ENCODE assay signal across 20 cellular contexts in the genomic region with DNA sequence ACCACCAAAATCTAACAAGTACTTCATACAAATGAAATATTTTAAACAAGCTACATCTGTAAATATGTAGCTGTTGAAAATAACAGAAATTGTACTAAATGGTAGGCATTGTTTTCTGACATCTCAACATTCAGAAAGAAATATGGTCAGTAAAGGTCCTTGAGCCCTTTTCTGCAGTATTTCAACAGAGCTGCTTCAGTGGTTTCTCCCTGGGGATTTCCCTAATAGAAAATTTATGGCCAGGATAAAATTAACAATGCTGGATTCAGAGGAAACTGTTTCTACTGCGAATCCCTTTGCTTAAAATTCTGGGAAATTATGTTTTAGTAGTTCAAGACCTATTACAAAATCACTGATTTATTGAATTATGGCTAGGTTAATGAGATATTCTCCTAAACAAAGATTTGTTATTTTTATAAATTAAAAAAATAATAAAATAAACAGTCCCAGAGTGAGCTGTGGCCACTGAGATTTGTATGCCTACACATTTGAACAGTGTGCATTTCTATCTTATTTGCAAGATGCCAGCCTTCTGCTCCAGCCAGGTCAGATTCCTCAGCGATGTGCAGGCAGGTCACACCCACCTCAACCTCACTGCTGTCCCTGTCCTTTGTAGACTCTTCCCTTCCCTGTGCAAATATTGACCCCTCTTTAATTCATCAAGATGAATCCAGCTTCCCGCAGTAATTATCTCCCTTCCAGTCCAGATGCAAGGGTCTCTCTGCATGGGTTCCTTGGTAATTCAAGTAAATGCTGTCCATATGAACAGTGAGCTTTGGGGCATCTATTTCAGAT.
A peak's percentile ranks its signal among the peaks of the same experiment; 100 is the strongest.
DNase-seq lines count a peak whose midpoint lies in the region; ATAC-seq and TF ChIP-seq lines count a peak whose summit lies in the region.
"Had no signal": no experiment of that assay in that cellular context is flagged by ENCODE, and none has a peak within 500 bp of the region (broad histone marks: within the 10 kb centered on the region; RNA-seq: fewer than 3 reads in every experiment).

No MANE protein-coding gene starts in this region.

- DNase-seq in A673 (ENCODE audit: low spot score): peak; percentile 15
- DNase-seq in NCI-H1417 treated with DMSO at 0.1 percent for 48 hours (lab: John Stamatoyannopoulos, UW): peak; percentile 21
- peak; percentile 6 for DNase-seq in SK-N-MC (ENCODE audit: low read depth, low spot score)
- peak; percentile 7 for DNase-seq in kidney tubule cell (ENCODE audit: low spot score)
- DNase-seq in NCI-H82 treated with DMSO at 0.1 percent for 48 hours (lab: John Stamatoyannopoulos, UW; ENCODE audit: unreplicated experiment): no peak
- DNase-seq in globus pallidus (ENCODE audit: low spot score): no peak
- DNase-seq in cerebellar cortex (ENCODE audit: low spot score): no peak
- no peak for DNase-seq in foreskin keratinocyte
- DNase-seq: body of pancreas; DMS153; MM.1S; NCI-H1694 treated with DMSO at 0.1 percent for 48 hours; NCI-H526; stimulated activated CD8-positive, alpha-beta memory T cell treated with anti-CD3 and anti-CD28 coated beads, Interleukin-4, amount 100 ng/mL, for 48 hours; T1000; uterus had no signal

- intact Hi-C loops in A673 (cut with micrococcal nuclease; ENCODE audit: unreplicated experiment): no loop called here

- peaks cover 20% of the 10 kb centered on the region for H3K27me3 ChIP-seq in A673 (replicated peaks; ENCODE audit: insufficient read depth, low read depth, low read length, poor library complexity)
- no peaks in the 10 kb centered on the region for H3K27me3 ChIP-seq in foreskin keratinocyte
- H3K27me3 ChIP-seq: body of pancreas, SJSA1, uterus had no signal

- no TSS peak for BruUV-seq in A673 (replicated peaks; lab: Mats Ljungman, UMichigan)

- no peak overlapping the region for H3K4me3 ChIP-seq in A673 (ENCODE audit: low read depth, low read length, poor library complexity, severe bottlenecking)
- no peak overlapping the region for H3K4me3 ChIP-seq in SK-N-MC
- H3K4me3 ChIP-seq: body of pancreas, coronary artery, SJSA1, uterus had no signal

- no peak overlapping the region for H3K9ac ChIP-seq in SK-N-MC (ENCODE audit: insufficient read length)

- ATAC-seq in foreskin keratinocyte: no peak
- ATAC-seq: activated CD4-positive, CD25-positive, alpha-beta regulatory T cell treated with anti-CD3 and anti-CD28 coated beads, Interleukin-2, amount 50 U/mL, for 24 hours; body of pancreas; left lobe of liver had no signal

- H3K4me1 ChIP-seq in A673 (ENCODE audit: insufficient read depth, low read length, poor library complexity, severe bottlenecking) (no peaks in the 10 kb centered on the region), foreskin keratinocyte (no peaks in the 10 kb centered on the region)
- H3K4me1 ChIP-seq: body of pancreas, uterus had no signal

- POLR2A ChIA-PET in A673 (lab: Charles Lee; ENCODE audit: low non-redundant PET): no interaction called here

- TF ChIP-seq CTCF in A673 (conservative IDR thresholded peaks at IDR 0.05; ENCODE audit: low read depth, low read length) (no peak), foreskin keratinocyte (conservative IDR thresholded peaks at IDR 0.05) (no peak)

- H3K36me3 ChIP-seq in A673 (ENCODE audit: insufficient read depth, low read length, poor library complexity, severe bottlenecking) (no peaks in the 10 kb centered on the region), SK-N-MC (ENCODE audit: insufficient read depth, low read length) (no peaks in the 10 kb centered on the region)
- H3K36me3 ChIP-seq: SJSA1, uterus had no signal

- CTCF ChIA-PET in A673 (lab: Charles Lee): no interaction called here

- no peaks in the 10 kb centered on the region for H3K9me3 ChIP-seq in A673 (ENCODE audit: low read depth, low read length, poor library complexity, severe bottlenecking)
- H3K9me3 ChIP-seq in SK-N-MC (ENCODE audit: low read depth, low read length): no peaks in the 10 kb centered on the region
- H3K9me3 ChIP-seq: SJSA1, uterus had no signal

- H3K27ac ChIP-seq in A673 (ENCODE audit: low read depth, low read length, poor library complexity, severe bottlenecking) (no peak overlapping the region), SK-N-MC (no peak overlapping the region), foreskin keratinocyte (no peak overlapping the region)
- H3K27ac ChIP-seq: body of pancreas, coronary artery, SJSA1, uterus had no signal

Comparison
In these comparisons a context has a peak if more than half of its experiments do, and no peak if none do; other contexts are left out.
1. DNase-seq: peak in A673 (single experiment), NCI-H1417 treated with DMSO at 0.1 percent for 48 hours (single experiment), SK-N-MC (single experiment) and kidney tubule cell (single experiment); none in NCI-H82 treated with DMSO at 0.1 percent for 48 hours (single experiment), globus pallidus (single experiment), cerebellar cortex (single experiment) and foreskin keratinocyte (0 of 2).